In the genomic region with DNA sequence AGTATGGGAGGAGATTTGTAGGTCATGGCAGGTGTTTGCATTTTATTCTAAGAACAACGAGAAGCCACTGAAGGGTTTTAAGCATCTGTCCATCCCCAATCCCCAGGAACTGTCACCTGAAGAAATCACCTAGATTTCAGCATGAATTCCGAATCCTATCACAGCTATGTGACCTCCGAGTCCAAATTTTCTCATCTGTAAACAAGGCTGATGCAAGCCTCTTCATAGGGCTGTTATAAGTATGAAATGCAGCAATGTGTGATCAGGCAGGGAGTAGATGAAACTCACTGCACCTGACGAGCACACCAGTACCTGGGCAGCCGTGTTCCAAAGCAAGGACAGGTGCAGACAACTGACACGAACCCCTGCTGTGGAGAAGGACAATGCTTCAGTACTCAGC, we compare ENCODE assay signal across 14 cellular contexts.
"Had no signal": no experiment of that assay in that cellular context is flagged by ENCODE, and none has a peak within 500 bp of the region (broad histone marks: within the 10 kb centered on the region; RNA-seq: fewer than 3 reads in every experiment).

No MANE protein-coding gene starts in this region.

- DNase-seq: activated CD4-positive, alpha-beta T cell treated with anti-CD3 and anti-CD28 coated beads, Interleukin-2, amount 50 U/mL, for 48 hours; activated naive CD4-positive, alpha-beta T cell treated with Interleukin-2 at 50 U/mL for 16 hours; activated naive CD8-positive, alpha-beta T cell treated with anti-CD3 and anti-CD28 coated beads, Interleukin-2, amount 50 U/mL, for 24 hours; dermis blood vessel endothelial cell; effector memory CD8-positive, alpha-beta T cell; foreskin melanocyte; left ventricle myocardium superior; mesendoderm; natural killer cell; stimulated activated CD4-positive, alpha-beta T cell treated with anti-CD3 and anti-CD28 coated beads, Interleukin-12 subunit alpha, Interleukin-12 subunit beta, amount 100 ng/mL, for 4 hours; stimulated activated CD4-positive, alpha-beta T cell treated with anti-CD3 and anti-CD28 coated beads, Interleukin-2, amount 100 ng/mL, for 24 hours; stomach; upper lobe of right lung had no signal

- ATAC-seq: activated naive CD8-positive, alpha-beta T cell treated with anti-CD3 and anti-CD28 coated beads, Interleukin-2, amount 50 U/mL, for 24 hours; activated T-helper 17 cell treated with anti-CD3 and anti-CD28 coated beads, Interleukin-2, amount 50 U/mL, for 72 hours; effector memory CD8-positive, alpha-beta T cell; left ventricle myocardium superior; natural killer cell; upper lobe of right lung had no signal
